In genomic region chr5:28404363-28405071, GRCh38 we compare ENCODE assay signal across 17 cellular contexts.
"Had no signal": no experiment of that assay in that cellular context is flagged by ENCODE, and none has a peak within 500 bp of the region (broad histone marks: within the 10 kb centered on the region; RNA-seq: fewer than 3 reads in every experiment).

No MANE protein-coding gene starts in this region.

- H3K4me1 Mint-ChIP-seq: activated CD4-positive, alpha-beta T cell treated with anti-CD3 and anti-CD28 coated beads for 36 hours; activated CD8-positive, alpha-beta memory T cell treated with anti-CD3 and anti-CD28 coated beads, Interleukin-2, amount 10 ng/mL, durations not matched to agents 7 days and 5 days; naive B cell; T-helper 17 cell had no signal

- ATAC-seq: activated CD4-positive, alpha-beta T cell treated with anti-CD3 and anti-CD28 coated beads for 36 hours; activated CD8-positive, alpha-beta memory T cell treated with anti-CD3 and anti-CD28 coated beads, Interleukin-2, amount 10 ng/mL, durations not matched to agents 7 days and 5 days; esophagus mucosa; pancreas; T-helper 17 cell had no signal

- H3K4me3 Mint-ChIP-seq: activated CD4-positive, alpha-beta memory T cell treated with anti-CD3 and anti-CD28 coated beads for 36 hours; activated CD4-positive, alpha-beta T cell treated with anti-CD3 and anti-CD28 coated beads for 36 hours; activated CD8-positive, alpha-beta memory T cell treated with anti-CD3 and anti-CD28 coated beads, Interleukin-2, amount 10 ng/mL, durations not matched to agents 7 days and 5 days; activated naive CD4-positive, alpha-beta T cell treated with anti-CD3 and anti-CD28 coated beads for 36 hours; T-helper 17 cell had no signal

- H3K27ac Mint-ChIP-seq: activated CD4-positive, alpha-beta memory T cell treated with anti-CD3 and anti-CD28 coated beads for 36 hours; activated CD4-positive, alpha-beta T cell treated with anti-CD3 and anti-CD28 coated beads for 36 hours; activated CD8-positive, alpha-beta memory T cell treated with anti-CD3 and anti-CD28 coated beads, Interleukin-2, amount 10 ng/mL, durations not matched to agents 7 days and 5 days; activated naive CD4-positive, alpha-beta T cell treated with anti-CD3 and anti-CD28 coated beads for 36 hours; activated T-helper 2 cell treated with anti-CD3 and anti-CD28 coated beads, Interferon-gamma antibody, Interleukin-2, Interleukin-4, amounts not matched to agents 10 μg/mL and 5 μg/mL and 100 μg/mL, durations not matched to agents 14 hours and 24 hours and 36 hours; naive B cell; T-helper 17 cell had no signal

- DNase-seq: activated CD4-positive, alpha-beta memory T cell treated with anti-CD3 and anti-CD28 coated beads for 36 hours; activated CD4-positive, alpha-beta T cell treated with anti-CD3 and anti-CD28 coated beads for 36 hours; activated CD8-positive, alpha-beta memory T cell treated with anti-CD3 and anti-CD28 coated beads, Interleukin-2, amount 10 ng/mL, durations not matched to agents 7 days and 5 days; activated naive CD4-positive, alpha-beta T cell treated with anti-CD3 and anti-CD28 coated beads for 36 hours; activated T-cell treated with anti-CD3 and anti-CD28 coated beads, Interleukin-2, amount 50 U/mL, for 1 hour; hippocampal formation; naive B cell; stimulated activated CD4-positive, alpha-beta T cell treated with anti-CD3 and anti-CD28 coated beads, Interleukin-2, amount 100 ng/mL, for 48 hours; stimulated activated naive CD4-positive, alpha-beta T cell; T-helper 17 cell; transverse colon; WERI-Rb-1 had no signal

- H3K27me3 ChIP-seq: cardiac muscle cell, pancreas, transverse colon had no signal

- H3K36me3 ChIP-seq: cardiac muscle cell, pancreas, transverse colon, WERI-Rb-1 had no signal

- H3K9me3 ChIP-seq: pancreas, transverse colon had no signal

- H3K36me3 Mint-ChIP-seq: activated CD4-positive, alpha-beta memory T cell treated with anti-CD3 and anti-CD28 coated beads for 36 hours; activated CD8-positive, alpha-beta memory T cell treated with anti-CD3 and anti-CD28 coated beads, Interleukin-2, amount 10 ng/mL, durations not matched to agents 7 days and 5 days; naive B cell had no signal

- H3K27me3 Mint-ChIP-seq: activated CD4-positive, alpha-beta memory T cell treated with anti-CD3 and anti-CD28 coated beads for 36 hours; activated CD4-positive, alpha-beta T cell treated with anti-CD3 and anti-CD28 coated beads for 36 hours; activated CD8-positive, alpha-beta memory T cell treated with anti-CD3 and anti-CD28 coated beads, Interleukin-2, amount 10 ng/mL, durations not matched to agents 7 days and 5 days; naive B cell; T-helper 17 cell had no signal

- H3K4me1 ChIP-seq: pancreas, transverse colon had no signal

- H3K4me3 ChIP-seq: cardiac muscle cell, lung, pancreas, transverse colon had no signal

- H3K27ac ChIP-seq: cardiac muscle cell, pancreas, transverse colon, WERI-Rb-1 had no signal
